Comparison of ENCODE assay signal across 37 cellular contexts in the genomic region with DNA sequence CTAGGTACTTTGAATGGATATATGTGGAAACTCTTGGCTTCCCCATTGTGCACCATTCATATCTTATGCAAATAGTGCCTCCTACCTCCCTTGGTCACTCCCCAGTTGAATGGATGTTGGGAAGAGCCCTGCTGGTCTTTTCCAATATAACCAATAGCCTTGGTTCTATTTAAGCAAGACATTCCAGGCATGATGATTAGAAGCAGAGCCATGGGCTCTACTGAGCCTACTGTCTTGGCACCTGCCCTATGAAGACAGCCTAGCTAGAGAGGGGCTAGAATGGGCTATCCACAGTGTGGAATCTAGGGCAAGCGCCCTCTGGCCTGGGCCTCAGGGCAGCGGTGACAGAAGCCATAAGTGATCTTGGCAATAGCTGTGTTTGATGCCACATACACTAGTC. TPM values are rescaled to one million over a fixed set of nuclear protein-coding genes. Genes with fewer than 3 reads are reported as not detected.
"Had no signal": no experiment of that assay in that cellular context is flagged by ENCODE, and none has a peak within 500 bp of the region (broad histone marks: within the 10 kb centered on the region; RNA-seq: fewer than 3 reads in every experiment).

No MANE protein-coding gene starts in this region.

- H3K4me3 ChIP-seq: adrenal gland, body of pancreas, breast epithelium had no signal

- H3K36me3 ChIP-seq: adrenal gland, brain microvascular endothelial cell, breast epithelium had no signal

- DNase-seq: activated CD4-positive, alpha-beta memory T cell treated with anti-CD3 and anti-CD28 coated beads, Interleukin-2, amount 10 ng/mL, durations not matched to agents 7 days and 5 days; activated CD4-positive, alpha-beta T cell treated with anti-CD3 and anti-CD28 coated beads for 1 hour; activated CD4-positive, alpha-beta T cell treated with anti-CD3 and anti-CD28 coated beads for 36 hours; activated CD4-positive, alpha-beta T cell treated with anti-CD3 and anti-CD28 coated beads for 48 hours; activated CD4-positive, alpha-beta T cell treated with anti-CD3 and anti-CD28 coated beads, Interleukin-2, amount 10 ng/mL, durations not matched to agents 7 days and 5 days; activated CD4-positive, alpha-beta T cell treated with anti-CD3 and anti-CD28 coated beads, Interleukin-2, amount 50 U/mL, for 48 hours; activated CD4-positive, CD25-positive, alpha-beta regulatory T cell; activated CD8-positive, alpha-beta memory T cell treated with anti-CD3 and anti-CD28 coated beads, Interleukin-2, amount 10 ng/mL, durations not matched to agents 7 days and 5 days; activated CD8-positive, alpha-beta memory T cell treated with anti-CD3 and anti-CD28 coated beads, Interleukin-2, amount 50 U/mL, for 48 hours; activated effector memory CD4-positive, alpha-beta T cell treated with anti-CD3 and anti-CD28 coated beads, Interleukin-2, amount 50 U/mL, for 16 hours; activated gamma-delta T cell treated with Interleukin-2 at 50 U/mL for 16 hours; activated naive CD4-positive, alpha-beta T cell; activated naive CD4-positive, alpha-beta T cell treated with anti-CD3 and anti-CD28 coated beads for 36 hours; activated naive CD4-positive, alpha-beta T cell treated with anti-CD3 and anti-CD28 coated beads, Interleukin-2, amount 50 U/mL, for 16 hours; activated naive CD8-positive, alpha-beta T cell treated with anti-CD3 and anti-CD28 coated beads for 36 hours; activated T-cell treated with anti-CD3 and anti-CD28 coated beads, Interleukin-2, amount 50 U/mL, for 4 hours; activated T-cell treated with anti-CD3 and anti-CD28 coated beads, Interleukin-2, amount 50 U/mL, for 72 hours; adrenal gland; amniotic stem cell; aorta; body of pancreas; brain microvascular endothelial cell; central memory CD4-positive, alpha-beta T cell; T-helper 1 cell; T-helper 2 cell; T-helper 9 cell had no signal

- ATAC-seq: activated CD4-positive, alpha-beta T cell treated with anti-CD3 and anti-CD28 coated beads for 36 hours; activated CD4-positive, CD25-positive, alpha-beta regulatory T cell treated with anti-CD3 and anti-CD28 coated beads, Interleukin-2, amount 50 U/mL, for 24 hours; activated CD8-positive, alpha-beta memory T cell treated with anti-CD3 and anti-CD28 coated beads, Interleukin-2, amount 10 ng/mL, durations not matched to agents 7 days and 5 days; activated naive CD4-positive, alpha-beta T cell treated with anti-CD3 and anti-CD28 coated beads, Interleukin-2, amount 50 U/mL, for 72 hours; activated T-cell treated with anti-CD3 and anti-CD28 coated beads, Interleukin-2, amount 50 U/mL, for 4 hours; activated T-cell treated with anti-CD3 and anti-CD28 coated beads, Interleukin-2, amount 50 U/mL, for 72 hours; activated T-helper 17 cell treated with anti-CD3 and anti-CD28 coated beads, Interleukin-2, amount 50 U/mL, for 72 hours; body of pancreas had no signal

- H3K27ac ChIP-seq: adrenal gland, body of pancreas, brain microvascular endothelial cell, breast epithelium, VCaP had no signal

- H3K4me1 ChIP-seq: adrenal gland, body of pancreas, breast epithelium had no signal

- FAIRE-seq: astrocyte, colon, TTC549 had no signal

- H3K9me3 ChIP-seq: adrenal gland, body of pancreas, breast epithelium had no signal

- H3K27me3 ChIP-seq: adrenal gland, body of pancreas, brain microvascular endothelial cell, breast epithelium had no signal

RNA-seq across cellular contexts. Expression of a gene that starts 15.6 kb away (rescaled TPM):
- total RNA-seq: activated CD4-positive, alpha-beta memory T cell treated with anti-CD3 and anti-CD28 coated beads, Interleukin-2, amount 10 ng/mL, durations not matched to agents 7 days and 5 days; activated CD4-positive, alpha-beta T cell treated with anti-CD3 and anti-CD28 coated beads, Interleukin-2, amount 10 ng/mL, durations not matched to agents 7 days and 5 days; activated CD8-positive, alpha-beta memory T cell treated with anti-CD3 and anti-CD28 coated beads, Interleukin-2, amount 10 ng/mL, durations not matched to agents 7 days and 5 days; activated naive CD4-positive, alpha-beta T cell treated with anti-CD3 and anti-CD28 coated beads for 36 hours; activated naive CD8-positive, alpha-beta T cell treated with anti-CD3 and anti-CD28 coated beads for 36 hours; activated T-cell treated with anti-CD3 and anti-CD28 coated beads, Interleukin-2, amount 50 U/mL, for 4 hours; activated T-helper 1 cell treated with anti-CD3 and anti-CD28 coated beads, Interleukin-12 subunit alpha, Interleukin-12 subunit beta, Interleukin-2, Interleukin-4 antibody, amounts not matched to agents 30 ng/mL and 10 ng/mL and 1 ng/mL, durations not matched to agents 14 hours and 24 hours and 36 hours; activated T-helper 17 cell treated with anti-CD3 and anti-CD28 coated beads, Interleukin-2, amount 50 U/mL, for 72 hours; aorta; astrocyte; body of pancreas; breast epithelium; cardiac septum; cerebellum had no signal
- polyA plus RNA-seq: aorta had no signal

RNA-seq across cellular contexts. Expression of a gene that starts 57.8 kb away (rescaled TPM):
- total RNA-seq: activated naive CD4-positive, alpha-beta T cell treated with anti-CD3 and anti-CD28 coated beads for 36 hours; activated naive CD8-positive, alpha-beta T cell treated with anti-CD3 and anti-CD28 coated beads for 36 hours; aorta; astrocyte; body of pancreas; breast epithelium; cardiac septum; cerebellum had no signal
- polyA plus RNA-seq: aorta had no signal
